Comparison of ENCODE assay signal across 8 cellular contexts in genomic region chr6:38058022-38058421, GRCh38.
A peak's percentile ranks its signal among the peaks of the same experiment; 100 is the strongest.
DNase-seq lines count a peak whose midpoint lies in the region; ATAC-seq lines count a peak whose summit lies in the region.

No MANE protein-coding gene starts in this region.

- H3K4me1 ChIP-seq in SJCRH30, result peaks cover 7% of the 10 kb centered on the region

- DNase-seq in activated effector memory CD4-positive, alpha-beta T cell treated with anti-CD3 and anti-CD28 coated beads, Interleukin-2, amount 50 U/mL, for 16 hours, result peak; percentile 71
- no peak for DNase-seq in activated effector memory CD4-positive, alpha-beta T cell treated with Interleukin-2 at 50 U/mL for 16 hours
- DNase-seq in SJCRH30, result peak; percentile 33 to 71
- DNase-seq in fibroblast of the conjunctiva (ENCODE audit: low read depth), result peak; percentile 28
- peak; percentile 25 for DNase-seq in stromal cell of bone marrow (ENCODE audit: low read depth)
- DNase-seq in NCI-H510A treated with DMSO at 0.1 percent for 48 hours (lab: John Stamatoyannopoulos, UW), result no peak

- peaks cover 15% of the 10 kb centered on the region for H3K36me3 ChIP-seq in SJCRH30

- no peak overlapping the region for H3K27ac ChIP-seq in SJCRH30

- H3K9me3 ChIP-seq in SJCRH30 (replicated peaks), result 0 out of 2 replicates have a peak, but pooled peaks cover 2% of the 10 kb centered on the region

- no peak overlapping the region for H3K4me3 ChIP-seq in SJCRH30

- H3K27me3 ChIP-seq in SJCRH30, result no peaks in the 10 kb centered on the region

- ATAC-seq in GM19397 (IDR thresholded peaks at IDR 0.05; ENCODE audit: unreplicated experiment) (no peak), GM18909 (IDR thresholded peaks at IDR 0.05; ENCODE audit: poor library complexity, unreplicated experiment) (no peak)

Comparison
In these comparisons a context has a peak if more than half of its experiments do, and no peak if none do; other contexts are left out.
1. DNase-seq: peak in activated effector memory CD4-positive, alpha-beta T cell treated with anti-CD3 and anti-CD28 coated beads, Interleukin-2, amount 50 U/mL, for 16 hours (single experiment), SJCRH30 (2 of 2), fibroblast of the conjunctiva (single experiment) and stromal cell of bone marrow (single experiment); none in activated effector memory CD4-positive, alpha-beta T cell treated with Interleukin-2 at 50 U/mL for 16 hours (single experiment) and NCI-H510A treated with DMSO at 0.1 percent for 48 hours (single experiment).